In genomic region chr4:81919238-81919637, GRCh38 we compare ENCODE assay signal across 9 cellular contexts.
DNase-seq lines count a peak whose midpoint lies in the region; ATAC-seq and TF ChIP-seq lines count a peak whose summit lies in the region.
"Had no signal": no experiment of that assay in that cellular context is flagged by ENCODE, and none has a peak within 500 bp of the region (broad histone marks: within the 10 kb centered on the region; RNA-seq: fewer than 3 reads in every experiment).

No MANE protein-coding gene starts in this region.

- H4K12ac ChIP-seq in trophoblast cell (ENCODE audit: low read depth, low read length), result no peak overlapping the region

- no peak overlapping the region for H2BK12ac ChIP-seq in trophoblast cell (ENCODE audit: low read length)

- no peak overlapping the region for H2AK5ac ChIP-seq in trophoblast cell (ENCODE audit: low read length)

- H4K8ac ChIP-seq in trophoblast cell (ENCODE audit: low read depth, low read length), result no peak overlapping the region

- DNase-seq in Caco-2, result peak; percentile 46 to 49
- no peak for DNase-seq in astrocyte of the cerebellum (ENCODE audit: low read depth)
- peak; percentile 9 to 62 for DNase-seq in trophoblast cell
- DNase-seq in aorta, result no peak
- no peak for DNase-seq in ecto neural progenitor cell (ENCODE audit: low spot score)

- H3K36me3 ChIP-seq in Caco-2 (ENCODE audit: control insufficient read depth, insufficient read depth, low read length) (no peaks in the 10 kb centered on the region), trophoblast cell (ENCODE audit: control insufficient read depth in 1 of 2, insufficient read depth in 2 of 2, low read length in 2 of 2) (no peaks in the 10 kb centered on the region), aorta (ENCODE audit: control insufficient read depth in 1 of 2, insufficient read depth in 2 of 2, low read length in 1 of 2) (no peaks in the 10 kb centered on the region)

- H2BK5ac ChIP-seq in trophoblast cell (ENCODE audit: low read depth, low read length, poor library complexity), result no peak overlapping the region

- peaks cover 13% of the 10 kb centered on the region for H3K4me1 Mint-ChIP-seq in Caco-2 (ENCODE audit: low read depth, unreplicated experiment)

- H4K91ac ChIP-seq in trophoblast cell (ENCODE audit: low read depth, low read length), result no peak overlapping the region

- no peak overlapping the region for H3K9ac ChIP-seq in trophoblast cell (ENCODE audit: low read length)

- no peaks in the 10 kb centered on the region for H3K36me3 Mint-ChIP-seq in Caco-2 (ENCODE audit: insufficient read depth, unreplicated experiment)

- H3K9me3 ChIP-seq in Caco-2 (no peaks in the 10 kb centered on the region), trophoblast cell (ENCODE audit: insufficient read depth, low read depth, low read length) (peaks cover 2% of the 10 kb centered on the region), aorta (ENCODE audit: control insufficient read depth, low read length) (no peaks in the 10 kb centered on the region)

- H3K4ac ChIP-seq in trophoblast cell (ENCODE audit: low read depth, low read length), result no peak overlapping the region

- in situ Hi-C loops in astrocyte of the cerebellum (cut with HindIII; ENCODE audit: low sequenced_read_pairs), result no loop called here

- H3K4me1 ChIP-seq in Caco-2 (peaks cover 5% of the 10 kb centered on the region; the same call in 1 of the 2 replicates), trophoblast cell (ENCODE audit: control insufficient read depth in 1 of 2, insufficient read depth in 2 of 2, low read length in 2 of 2) (no peaks in the 10 kb centered on the region), aorta (ENCODE audit: control insufficient read depth in 1 of 2, insufficient read depth in 2 of 2, low read length in 2 of 2) (no peaks in the 10 kb centered on the region)

- CTCF ChIA-PET in Caco-2 (lab: Charles Lee), result interaction anchor here (0.7 to 3.0 kb wide), 9 partner anchors 195 to 514 kb away, joined by 3 to 21 read pairs (median 4); partner anchors contain the start of gene RASGEF1B

- no peaks in the 10 kb centered on the region for H3K27me3 Mint-ChIP-seq in Caco-2 (ENCODE audit: insufficient read depth, unreplicated experiment)

- intact Hi-C loops in Caco-2 (cut with micrococcal nuclease; ENCODE audit: unreplicated experiment) (loop anchor here (1.0 to 5.0 kb wide), 6 partner anchors 36 to 513 kb away; no protein-coding TSS in a partner anchor), aorta (cut with DNase I) (no loop called here)

- H3K4me2 ChIP-seq in trophoblast cell (ENCODE audit: low read length), result no peak overlapping the region

- no peaks in the 10 kb centered on the region for H3K9me3 Mint-ChIP-seq in Caco-2 (ENCODE audit: unreplicated experiment)
- H3K9me3 Mint-ChIP-seq: stimulated activated naive CD8-positive, alpha-beta T cell treated with anti-CD3 and anti-CD28 coated beads, Interleukin-15, Interleukin-2, amounts not matched to agents 100 ng/mL and 50 ng/mL, for 24 hours had no signal

- no CpG with 5 or more reads among the region's 4 CpGs for WGBS in trophoblast cell (ENCODE audit: extremely low coverage, insufficient coverage, insufficient read length)
- WGBS in aorta, 2 donors, result 59 to 63% methylated on average over 4 of the region's 4 CpGs

- no peak overlapping the region for H3K18ac ChIP-seq in trophoblast cell (ENCODE audit: low read length)

- H3K14ac ChIP-seq in trophoblast cell (ENCODE audit: low read length), result no peak overlapping the region

- POLR2A ChIA-PET in Caco-2 (lab: Charles Lee), result no interaction called here

- TF ChIP-seq CTCF in Caco-2 (IDR thresholded peaks at IDR 0.05; ENCODE audit: insufficient read depth in 1 of 2, low read depth in 1 of 2, low read length in 1 of 2, severe bottlenecking in 1 of 2, unreplicated experiment in 1 of 2) (peak in 1 of 2 experiments; percentile 63), astrocyte of the cerebellum (IDR thresholded peaks at IDR 0.05; ENCODE audit: low read depth, low read length, missing control alignments) (peak; percentile 22)

- no peak overlapping the region for H3K4me3 ChIP-seq in Caco-2 (ENCODE audit: low read depth, low read length)
- no peak overlapping the region for H3K4me3 ChIP-seq in astrocyte of the cerebellum (ENCODE audit: low read depth, low read length)
- no peak overlapping the region for H3K4me3 ChIP-seq in trophoblast cell (ENCODE audit: low read depth, low read length)
- no peak overlapping the region for H3K4me3 ChIP-seq in aorta (ENCODE audit: low read length in 2 of 2)

- no peak overlapping the region for H2BK120ac ChIP-seq in trophoblast cell (ENCODE audit: insufficient read depth, low read length, poor library complexity)

- H3K23ac ChIP-seq in trophoblast cell (ENCODE audit: low read length), result no peak overlapping the region

- H3K79me1 ChIP-seq in trophoblast cell (ENCODE audit: low read length), result no peaks in the 10 kb centered on the region

- no peak overlapping the region for H3K27ac Mint-ChIP-seq in Caco-2 (ENCODE audit: unreplicated experiment)
- H3K27ac Mint-ChIP-seq: stimulated activated naive CD8-positive, alpha-beta T cell treated with anti-CD3 and anti-CD28 coated beads, Interleukin-15, Interleukin-2, amounts not matched to agents 100 ng/mL and 50 ng/mL, for 24 hours had no signal

- H3K27ac ChIP-seq in trophoblast cell (ENCODE audit: low read depth, low read length) (no peak overlapping the region), aorta (ENCODE audit: low read depth in 1 of 2, low read length in 2 of 2) (no peak overlapping the region)

- no peaks in the 10 kb centered on the region for H3K27me3 ChIP-seq in Caco-2 (replicated peaks; ENCODE audit: control insufficient read depth, insufficient read depth, low read length)
- H3K27me3 ChIP-seq in trophoblast cell (ENCODE audit: insufficient read depth, low read length), result no peaks in the 10 kb centered on the region
- no peaks in the 10 kb centered on the region for H3K27me3 ChIP-seq in aorta (ENCODE audit: control insufficient read depth in 1 of 2, insufficient read depth in 2 of 2, low read length in 1 of 2)

- no peaks in the 10 kb centered on the region for H3K79me2 ChIP-seq in trophoblast cell (ENCODE audit: control insufficient read depth, insufficient read depth, low read length, poor library complexity)

- H3K4me3 Mint-ChIP-seq in Caco-2 (ENCODE audit: unreplicated experiment), result no peak overlapping the region
- H3K4me3 Mint-ChIP-seq: stimulated activated naive CD8-positive, alpha-beta T cell treated with anti-CD3 and anti-CD28 coated beads, Interleukin-15, Interleukin-2, amounts not matched to agents 100 ng/mL and 50 ng/mL, for 24 hours had no signal

- no TSS peak for BruUV-seq in Caco-2 (replicated peaks; lab: Mats Ljungman, UMichigan)

- ATAC-seq in GM19043 (IDR thresholded peaks at IDR 0.05; ENCODE audit: low read depth, unreplicated experiment) (peak; percentile 62), HG03520 (IDR thresholded peaks at IDR 0.05; ENCODE audit: unreplicated experiment) (peak; percentile 75), aorta (ENCODE audit: low FRiP score) (no peak), HG03025 (IDR thresholded peaks at IDR 0.05; ENCODE audit: low FRiP score, unreplicated experiment) (no peak)

- no peak overlapping the region for H2AFZ ChIP-seq in trophoblast cell (ENCODE audit: insufficient read depth, low read length, poor library complexity)

Comparison
In these comparisons a context has a peak if more than half of its experiments do, and no peak if none do; other contexts are left out.
1. DNase-seq: peak in Caco-2 (2 of 2) and trophoblast cell (2 of 2); none in astrocyte of the cerebellum (single experiment), aorta (0 of 2) and ecto neural progenitor cell (single experiment).
2. ATAC-seq: peak in GM19043 (single experiment) and HG03520 (single experiment); none in aorta (single experiment) and HG03025 (single experiment).